24 cellular contexts compared by ENCODE assay signal in the genomic region with DNA sequence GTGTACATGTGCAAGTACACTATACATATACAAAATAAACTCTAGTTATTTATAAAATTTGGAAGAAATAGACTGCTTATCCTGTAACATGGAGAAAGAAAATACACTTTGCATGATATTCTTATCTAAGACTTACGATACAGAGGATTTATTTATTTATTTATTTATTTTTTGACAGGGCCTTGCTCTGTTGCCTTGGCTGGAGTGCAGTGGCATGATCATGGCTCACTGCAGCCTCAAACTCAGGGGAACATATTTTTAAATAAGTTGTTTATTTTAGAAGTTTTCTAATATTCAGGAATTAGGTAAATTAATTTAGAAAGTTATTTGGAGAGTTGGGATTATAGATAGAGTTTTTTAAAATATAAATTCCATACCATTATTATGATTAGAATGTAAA.
"Had no signal": no experiment of that assay in that cellular context is flagged by ENCODE, and none has a peak within 500 bp of the region (broad histone marks: within the 10 kb centered on the region; RNA-seq: fewer than 3 reads in every experiment).

No MANE protein-coding gene starts in this region.

- DNase-seq: colonic mucosa; cortex of kidney; dermis blood vessel endothelial cell; dorsolateral prefrontal cortex; effector CD4-positive, alpha-beta T cell; effector CD8-positive, alpha-beta T cell; effector memory CD4-positive, alpha-beta T cell; effector memory CD8-positive, alpha-beta T cell; endodermal cell; erythroblast; esophagus squamous epithelium; foreskin fibroblast; foreskin keratinocyte; foreskin melanocyte; gastrocnemius medialis; glutamatergic neuron; head of caudate nucleus; heart left ventricle; heart right ventricle had no signal

- H3K4me1 ChIP-seq: colonic mucosa, esophagus muscularis mucosa, esophagus squamous epithelium, foreskin keratinocyte, gastrocnemius medialis, gastroesophageal sphincter had no signal

- H3K9me3 ChIP-seq: colonic mucosa, esophagus muscularis mucosa, esophagus squamous epithelium, gastrocnemius medialis, gastroesophageal sphincter had no signal

- ATAC-seq: effector memory CD8-positive, alpha-beta T cell; esophagus mucosa; foreskin keratinocyte; gastrocnemius medialis; gastroesophageal sphincter had no signal

- H3K4me3 ChIP-seq: colonic mucosa, coronary artery, dorsolateral prefrontal cortex, esophagus muscularis mucosa, esophagus squamous epithelium, gastrocnemius medialis, gastroesophageal sphincter, heart left ventricle, heart right ventricle had no signal

- H3K27ac ChIP-seq: colonic mucosa, coronary artery, dorsolateral prefrontal cortex, epithelial cell of prostate, esophagus muscularis mucosa, esophagus squamous epithelium, foreskin keratinocyte, gastrocnemius medialis, gastroesophageal sphincter had no signal

- H3K27me3 ChIP-seq: colonic mucosa, esophagus muscularis mucosa, esophagus squamous epithelium, foreskin keratinocyte, gastrocnemius medialis, gastroesophageal sphincter, heart left ventricle, heart right ventricle had no signal

- H3K36me3 ChIP-seq: colonic mucosa, esophagus muscularis mucosa, esophagus squamous epithelium, gastrocnemius medialis, gastroesophageal sphincter, heart left ventricle had no signal
